1 cellular context compared by ENCODE assay signal in the genomic region with DNA sequence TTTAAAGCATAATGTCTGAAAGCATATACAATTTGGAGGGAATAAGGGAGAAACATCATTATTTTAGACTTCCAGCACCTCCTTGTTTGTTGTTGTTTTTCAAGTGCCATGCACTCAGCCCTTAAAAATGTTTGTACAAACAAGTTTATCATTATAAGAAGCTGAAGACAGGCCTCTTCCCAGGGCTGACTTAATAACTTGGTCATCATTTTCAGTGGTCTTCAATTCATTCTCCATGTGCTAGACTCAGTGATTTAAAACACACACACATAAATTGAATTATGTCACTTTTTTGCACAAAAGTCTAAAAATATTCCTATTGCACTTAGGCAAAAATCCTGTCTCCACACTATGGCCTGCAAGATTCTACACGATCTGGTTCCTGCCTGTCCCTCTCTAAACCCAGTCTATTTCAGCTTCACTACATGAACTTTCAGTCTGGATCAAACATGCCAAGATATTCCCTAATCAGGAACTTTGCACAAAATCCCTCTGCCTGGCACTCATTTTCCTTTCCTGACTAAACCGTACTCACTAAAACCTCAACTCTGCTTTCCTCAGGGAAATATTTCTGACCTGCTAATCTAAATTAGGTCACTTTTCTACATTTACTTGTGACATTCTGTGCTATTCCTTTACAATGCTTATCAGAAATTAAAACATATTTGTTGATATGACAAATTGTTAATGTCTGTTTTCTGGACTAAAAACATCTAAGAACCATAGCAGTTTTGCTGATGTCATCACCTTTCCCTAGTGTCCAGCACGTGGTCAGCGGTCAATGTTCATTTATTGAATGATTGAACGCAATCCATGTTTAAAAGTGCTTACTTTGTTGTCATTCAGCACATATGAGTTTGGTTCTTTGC.
TF ChIP-seq lines count a peak whose summit lies in the region.

No MANE protein-coding gene starts in this region.

TF ChIP-seq in GM12878, 131 proteins besides CTCF, POLR2A, EP300 and RAD21:
- TF ChIP-seq ZBTB40 (IDR thresholded peaks at IDR 0.05; ENCODE audit: borderline replicate concordance), result no peak
- TF ChIP-seq, protein P1, sequence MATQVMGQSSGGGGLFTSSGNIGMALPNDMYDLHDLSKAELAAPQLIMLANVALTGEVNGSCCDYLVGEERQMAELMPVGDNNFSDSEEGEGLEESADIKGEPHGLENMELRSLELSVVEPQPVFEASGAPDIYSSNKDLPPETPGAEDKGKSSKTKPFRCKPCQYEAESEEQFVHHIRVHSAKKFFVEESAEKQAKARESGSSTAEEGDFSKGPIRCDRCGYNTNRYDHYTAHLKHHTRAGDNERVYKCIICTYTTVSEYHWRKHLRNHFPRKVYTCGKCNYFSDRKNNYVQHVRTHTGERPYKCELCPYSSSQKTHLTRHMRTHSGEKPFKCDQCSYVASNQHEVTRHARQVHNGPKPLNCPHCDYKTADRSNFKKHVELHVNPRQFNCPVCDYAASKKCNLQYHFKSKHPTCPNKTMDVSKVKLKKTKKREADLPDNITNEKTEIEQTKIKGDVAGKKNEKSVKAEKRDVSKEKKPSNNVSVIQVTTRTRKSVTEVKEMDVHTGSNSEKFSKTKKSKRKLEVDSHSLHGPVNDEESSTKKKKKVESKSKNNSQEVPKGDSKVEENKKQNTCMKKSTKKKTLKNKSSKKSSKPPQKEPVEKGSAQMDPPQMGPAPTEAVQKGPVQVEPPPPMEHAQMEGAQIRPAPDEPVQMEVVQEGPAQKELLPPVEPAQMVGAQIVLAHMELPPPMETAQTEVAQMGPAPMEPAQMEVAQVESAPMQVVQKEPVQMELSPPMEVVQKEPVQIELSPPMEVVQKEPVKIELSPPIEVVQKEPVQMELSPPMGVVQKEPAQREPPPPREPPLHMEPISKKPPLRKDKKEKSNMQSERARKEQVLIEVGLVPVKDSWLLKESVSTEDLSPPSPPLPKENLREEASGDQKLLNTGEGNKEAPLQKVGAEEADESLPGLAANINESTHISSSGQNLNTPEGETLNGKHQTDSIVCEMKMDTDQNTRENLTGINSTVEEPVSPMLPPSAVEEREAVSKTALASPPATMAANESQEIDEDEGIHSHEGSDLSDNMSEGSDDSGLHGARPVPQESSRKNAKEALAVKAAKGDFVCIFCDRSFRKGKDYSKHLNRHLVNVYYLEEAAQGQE (IDR thresholded peaks at IDR 0.05; ENCODE audit: low read depth, low read length), result no peak
- no peak for TF ChIP-seq NFYA (IDR thresholded peaks at IDR 0.05; ENCODE audit: borderline replicate concordance, low read depth, low read length)
- TF ChIP-seq RELA (IDR thresholded peaks at IDR 0.05; ENCODE audit: borderline replicate concordance, partially characterized antibody), result no peak
- TF ChIP-seq ZNF24 (IDR thresholded peaks at IDR 0.05), result no peak
- no peak for TF ChIP-seq JUND (IDR thresholded peaks at IDR 0.05; ENCODE audit: low read depth, low read length)
- no peak for TF ChIP-seq BMI1 (IDR thresholded peaks at IDR 0.05; ENCODE audit: borderline replicate concordance)
- no peak for TF ChIP-seq GATAD2B (conservative IDR thresholded peaks at IDR 0.05; ENCODE audit: low read depth)
- TF ChIP-seq CBFB (IDR thresholded peaks at IDR 0.05; ENCODE audit: low read depth), result no peak
- no peak for TF ChIP-seq ZBED1 (IDR thresholded peaks at IDR 0.05; ENCODE audit: borderline replicate concordance)
- TF ChIP-seq RCOR1 (conservative IDR thresholded peaks at IDR 0.05; ENCODE audit: low read depth, low read length), result no peak
- TF ChIP-seq, protein P2, sequence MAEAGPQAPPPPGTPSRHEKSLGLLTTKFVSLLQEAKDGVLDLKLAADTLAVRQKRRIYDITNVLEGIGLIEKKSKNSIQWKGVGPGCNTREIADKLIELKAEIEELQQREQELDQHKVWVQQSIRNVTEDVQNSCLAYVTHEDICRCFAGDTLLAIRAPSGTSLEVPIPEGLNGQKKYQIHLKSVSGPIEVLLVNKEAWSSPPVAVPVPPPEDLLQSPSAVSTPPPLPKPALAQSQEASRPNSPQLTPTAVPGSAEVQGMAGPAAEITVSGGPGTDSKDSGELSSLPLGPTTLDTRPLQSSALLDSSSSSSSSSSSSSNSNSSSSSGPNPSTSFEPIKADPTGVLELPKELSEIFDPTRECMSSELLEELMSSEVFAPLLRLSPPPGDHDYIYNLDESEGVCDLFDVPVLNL (IDR thresholded peaks at IDR 0.05; ENCODE audit: low read depth, low read length), result no peak
- no peak for TF ChIP-seq NR2F1 (conservative IDR thresholded peaks at IDR 0.05)
- no peak for TF ChIP-seq NR2C1 (IDR thresholded peaks at IDR 0.05)
- TF ChIP-seq PAX8 (IDR thresholded peaks at IDR 0.05), result no peak
